1 cellular context compared by ENCODE assay signal in the genomic region with DNA sequence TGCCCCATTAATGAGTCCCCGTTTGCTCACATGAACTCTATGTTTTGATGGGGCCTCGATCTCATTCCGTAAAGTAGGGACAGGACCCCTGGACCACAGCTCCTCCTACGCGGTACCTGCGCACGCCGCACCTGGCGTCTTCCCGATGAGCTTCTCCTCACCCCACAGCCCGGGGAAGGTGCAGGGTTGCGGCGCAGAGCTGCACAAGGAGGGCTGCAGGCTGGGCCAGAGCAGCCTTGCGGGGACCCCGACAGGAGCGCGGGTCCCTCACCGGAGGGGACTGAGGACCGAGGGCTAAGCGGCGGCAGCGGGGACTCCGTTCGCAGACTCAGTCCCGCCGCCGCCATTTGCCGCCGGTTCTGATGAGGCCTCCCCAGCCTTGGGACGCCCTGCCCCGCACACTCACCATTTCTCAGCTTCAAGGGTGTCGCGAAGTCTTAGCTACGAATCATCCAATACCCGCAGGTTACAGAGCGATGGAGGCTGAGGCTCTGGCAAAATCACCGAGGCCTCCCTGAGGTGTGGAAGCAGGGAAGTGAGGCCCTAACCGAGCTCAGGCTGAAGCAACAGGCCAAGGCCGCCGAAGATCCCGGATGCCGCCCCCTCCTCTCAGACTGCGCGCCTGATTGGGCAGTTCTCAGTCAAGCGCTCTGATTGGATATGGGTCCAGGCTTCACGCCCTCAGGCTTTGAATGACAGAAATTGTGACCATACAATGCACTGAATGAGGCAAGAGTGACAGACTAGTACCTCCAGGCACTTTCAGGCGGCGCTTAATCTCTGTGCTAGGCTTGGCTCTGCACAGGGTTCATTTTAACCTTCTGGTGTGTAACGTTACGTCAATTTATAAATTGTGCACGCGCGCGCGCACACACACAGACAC.
TF ChIP-seq lines count a peak whose summit lies in the region.

No MANE protein-coding gene starts in this region.

TF ChIP-seq in H1, 55 proteins besides CTCF, POLR2A, EP300 and RAD21:
- TF ChIP-seq HDAC2 (IDR thresholded peaks at IDR 0.05; ENCODE audit: borderline replicate concordance in 1 of 2, low read depth in 2 of 2, low read length in 2 of 2) (no peak), SAP30 (IDR thresholded peaks at IDR 0.05; ENCODE audit: insufficient read depth, insufficient replicate concordance, low read length) (no peak), KDM4A (IDR thresholded peaks at IDR 0.05; ENCODE audit: low read depth, low read length, severe bottlenecking) (no peak), SP1 (IDR thresholded peaks at IDR 0.05; ENCODE audit: low read depth, low read length) (peak; percentile 99), TBP (IDR thresholded peaks at IDR 0.05; ENCODE audit: low read depth, low read length) (peak; percentile 95), GABPA (IDR thresholded peaks at IDR 0.05; ENCODE audit: borderline replicate concordance, insufficient read depth, low read length) (no peak), JUND (IDR thresholded peaks at IDR 0.05; ENCODE audit: low read length) (no peak), GTF2F1 (IDR thresholded peaks at IDR 0.05; ENCODE audit: borderline replicate concordance, low read depth, low read length) (peak; percentile 87; the same call in 1 of the 2 replicates), CEBPB (IDR thresholded peaks at IDR 0.05; ENCODE audit: low read depth, low read length) (no peak), YY1 (IDR thresholded peaks at IDR 0.05; ENCODE audit: low read depth, low read length) (peak; percentile 88), SIRT6 (IDR thresholded peaks at IDR 0.05; ENCODE audit: low read length) (no peak), MAFK (IDR thresholded peaks at IDR 0.05; ENCODE audit: low read depth, low read length) (no peak), SRF (IDR thresholded peaks at IDR 0.05; ENCODE audit: low read depth, low read length) (no peak), BACH1 (IDR thresholded peaks at IDR 0.05; ENCODE audit: low read length) (no peak), SIN3A (conservative IDR thresholded peaks at IDR 0.05 in 1 of 2, IDR thresholded peaks at IDR 0.05 in 1 of 2; ENCODE audit: low read depth in 1 of 2, low read length in 2 of 2) (peak; percentile 13 to 73; a peak in 1 of 4 replicates), SIX5 (IDR thresholded peaks at IDR 0.05; ENCODE audit: low read depth, low read length) (no peak), BRCA1 (IDR thresholded peaks at IDR 0.05; ENCODE audit: low read depth, low read length) (no peak), NRF1 (IDR thresholded peaks at IDR 0.05; ENCODE audit: low read depth, low read length) (no peak), PHF8 (conservative IDR thresholded peaks at IDR 0.05; ENCODE audit: low read depth, low read length) (peak; percentile 97), RFX5 (IDR thresholded peaks at IDR 0.05; ENCODE audit: borderline replicate concordance, low read depth, low read length) (no peak), TEAD4 (IDR thresholded peaks at IDR 0.05; ENCODE audit: low read depth, low read length) (no peak), CREB1 (IDR thresholded peaks at IDR 0.05) (0 out of 2 replicates have a peak, but pooled peaks have one; percentile 29), ASH2L (IDR thresholded peaks at IDR 0.05; ENCODE audit: low read length) (peak; percentile 88), TCF12 (IDR thresholded peaks at IDR 0.05; ENCODE audit: low read depth, low read length) (no peak), TAF1 (IDR thresholded peaks at IDR 0.05; ENCODE audit: low read depth, low read length) (peak; percentile 99), CHD1 (IDR thresholded peaks at IDR 0.05; ENCODE audit: low read depth, low read length) (no peak), CBX8 (IDR thresholded peaks at IDR 0.05; ENCODE audit: borderline replicate concordance, low read depth, low read length) (no peak), KDM5A (IDR thresholded peaks at IDR 0.05; ENCODE audit: low read length) (no peak), JUN (IDR thresholded peaks at IDR 0.05; ENCODE audit: low read depth, low read length) (no peak), SP4 (IDR thresholded peaks at IDR 0.05; ENCODE audit: low read length) (peak; percentile 98), POU5F1 (IDR thresholded peaks at IDR 0.05; ENCODE audit: low read depth, low read length) (no peak), RNF2 (IDR thresholded peaks at IDR 0.05; ENCODE audit: borderline replicate concordance, low read depth, low read length, missing control alignments, poor library complexity, severe bottlenecking) (no peak), RXRA (IDR thresholded peaks at IDR 0.05; ENCODE audit: insufficient read depth, low read depth, low read length) (no peak), FOSL1 (IDR thresholded peaks at IDR 0.05; ENCODE audit: insufficient read depth, low read depth, low read length) (no peak), CTBP2 (IDR thresholded peaks at IDR 0.05; ENCODE audit: borderline replicate concordance, insufficient read depth, insufficient read length, low read length) (no peak), POLR2AphosphoS5 (IDR thresholded peaks at IDR 0.05; ENCODE audit: low read depth, low read length) (peak; percentile 98), ZNF274 (IDR thresholded peaks at IDR 0.05; ENCODE audit: borderline replicate concordance, extremely low read depth, low read length) (no peak), EGR1 (IDR thresholded peaks at IDR 0.05; ENCODE audit: borderline replicate concordance, low read depth, low read length) (peak; percentile 11; the same call in 1 of the 2 replicates), BCL11A (IDR thresholded peaks at IDR 0.05; ENCODE audit: low read depth in 2 of 2, low read length in 2 of 2) (no peak), KDM1A (IDR thresholded peaks at IDR 0.05; ENCODE audit: borderline replicate concordance, low read length) (no peak), TAF7 (optimal IDR thresholded peaks at IDR 0.05; ENCODE audit: borderline replicate concordance, low read depth, low read length) (peak; percentile 95), HDAC6 (IDR thresholded peaks at IDR 0.05; ENCODE audit: low read depth, low read length) (no peak), EZH2 (IDR thresholded peaks at IDR 0.05; ENCODE audit: low read depth, low read length, severe bottlenecking) (no peak), CBX5 (IDR thresholded peaks at IDR 0.05; ENCODE audit: low read depth, low read length) (no peak), NANOG (IDR thresholded peaks at IDR 0.05; ENCODE audit: insufficient read depth, low read depth, low read length, poor library complexity, severe bottlenecking) (no peak), SUZ12 (IDR thresholded peaks at IDR 0.05; ENCODE audit: low read length) (no peak), CHD2 (IDR thresholded peaks at IDR 0.05; ENCODE audit: low read length) (peak; percentile 92), RBBP5 (IDR thresholded peaks at IDR 0.05; ENCODE audit: borderline replicate concordance, low read depth, low read length) (peak; percentile 42), SP2 (IDR thresholded peaks at IDR 0.05; ENCODE audit: low read length) (peak; percentile 92)
- TF ChIP-seq, protein P1, sequence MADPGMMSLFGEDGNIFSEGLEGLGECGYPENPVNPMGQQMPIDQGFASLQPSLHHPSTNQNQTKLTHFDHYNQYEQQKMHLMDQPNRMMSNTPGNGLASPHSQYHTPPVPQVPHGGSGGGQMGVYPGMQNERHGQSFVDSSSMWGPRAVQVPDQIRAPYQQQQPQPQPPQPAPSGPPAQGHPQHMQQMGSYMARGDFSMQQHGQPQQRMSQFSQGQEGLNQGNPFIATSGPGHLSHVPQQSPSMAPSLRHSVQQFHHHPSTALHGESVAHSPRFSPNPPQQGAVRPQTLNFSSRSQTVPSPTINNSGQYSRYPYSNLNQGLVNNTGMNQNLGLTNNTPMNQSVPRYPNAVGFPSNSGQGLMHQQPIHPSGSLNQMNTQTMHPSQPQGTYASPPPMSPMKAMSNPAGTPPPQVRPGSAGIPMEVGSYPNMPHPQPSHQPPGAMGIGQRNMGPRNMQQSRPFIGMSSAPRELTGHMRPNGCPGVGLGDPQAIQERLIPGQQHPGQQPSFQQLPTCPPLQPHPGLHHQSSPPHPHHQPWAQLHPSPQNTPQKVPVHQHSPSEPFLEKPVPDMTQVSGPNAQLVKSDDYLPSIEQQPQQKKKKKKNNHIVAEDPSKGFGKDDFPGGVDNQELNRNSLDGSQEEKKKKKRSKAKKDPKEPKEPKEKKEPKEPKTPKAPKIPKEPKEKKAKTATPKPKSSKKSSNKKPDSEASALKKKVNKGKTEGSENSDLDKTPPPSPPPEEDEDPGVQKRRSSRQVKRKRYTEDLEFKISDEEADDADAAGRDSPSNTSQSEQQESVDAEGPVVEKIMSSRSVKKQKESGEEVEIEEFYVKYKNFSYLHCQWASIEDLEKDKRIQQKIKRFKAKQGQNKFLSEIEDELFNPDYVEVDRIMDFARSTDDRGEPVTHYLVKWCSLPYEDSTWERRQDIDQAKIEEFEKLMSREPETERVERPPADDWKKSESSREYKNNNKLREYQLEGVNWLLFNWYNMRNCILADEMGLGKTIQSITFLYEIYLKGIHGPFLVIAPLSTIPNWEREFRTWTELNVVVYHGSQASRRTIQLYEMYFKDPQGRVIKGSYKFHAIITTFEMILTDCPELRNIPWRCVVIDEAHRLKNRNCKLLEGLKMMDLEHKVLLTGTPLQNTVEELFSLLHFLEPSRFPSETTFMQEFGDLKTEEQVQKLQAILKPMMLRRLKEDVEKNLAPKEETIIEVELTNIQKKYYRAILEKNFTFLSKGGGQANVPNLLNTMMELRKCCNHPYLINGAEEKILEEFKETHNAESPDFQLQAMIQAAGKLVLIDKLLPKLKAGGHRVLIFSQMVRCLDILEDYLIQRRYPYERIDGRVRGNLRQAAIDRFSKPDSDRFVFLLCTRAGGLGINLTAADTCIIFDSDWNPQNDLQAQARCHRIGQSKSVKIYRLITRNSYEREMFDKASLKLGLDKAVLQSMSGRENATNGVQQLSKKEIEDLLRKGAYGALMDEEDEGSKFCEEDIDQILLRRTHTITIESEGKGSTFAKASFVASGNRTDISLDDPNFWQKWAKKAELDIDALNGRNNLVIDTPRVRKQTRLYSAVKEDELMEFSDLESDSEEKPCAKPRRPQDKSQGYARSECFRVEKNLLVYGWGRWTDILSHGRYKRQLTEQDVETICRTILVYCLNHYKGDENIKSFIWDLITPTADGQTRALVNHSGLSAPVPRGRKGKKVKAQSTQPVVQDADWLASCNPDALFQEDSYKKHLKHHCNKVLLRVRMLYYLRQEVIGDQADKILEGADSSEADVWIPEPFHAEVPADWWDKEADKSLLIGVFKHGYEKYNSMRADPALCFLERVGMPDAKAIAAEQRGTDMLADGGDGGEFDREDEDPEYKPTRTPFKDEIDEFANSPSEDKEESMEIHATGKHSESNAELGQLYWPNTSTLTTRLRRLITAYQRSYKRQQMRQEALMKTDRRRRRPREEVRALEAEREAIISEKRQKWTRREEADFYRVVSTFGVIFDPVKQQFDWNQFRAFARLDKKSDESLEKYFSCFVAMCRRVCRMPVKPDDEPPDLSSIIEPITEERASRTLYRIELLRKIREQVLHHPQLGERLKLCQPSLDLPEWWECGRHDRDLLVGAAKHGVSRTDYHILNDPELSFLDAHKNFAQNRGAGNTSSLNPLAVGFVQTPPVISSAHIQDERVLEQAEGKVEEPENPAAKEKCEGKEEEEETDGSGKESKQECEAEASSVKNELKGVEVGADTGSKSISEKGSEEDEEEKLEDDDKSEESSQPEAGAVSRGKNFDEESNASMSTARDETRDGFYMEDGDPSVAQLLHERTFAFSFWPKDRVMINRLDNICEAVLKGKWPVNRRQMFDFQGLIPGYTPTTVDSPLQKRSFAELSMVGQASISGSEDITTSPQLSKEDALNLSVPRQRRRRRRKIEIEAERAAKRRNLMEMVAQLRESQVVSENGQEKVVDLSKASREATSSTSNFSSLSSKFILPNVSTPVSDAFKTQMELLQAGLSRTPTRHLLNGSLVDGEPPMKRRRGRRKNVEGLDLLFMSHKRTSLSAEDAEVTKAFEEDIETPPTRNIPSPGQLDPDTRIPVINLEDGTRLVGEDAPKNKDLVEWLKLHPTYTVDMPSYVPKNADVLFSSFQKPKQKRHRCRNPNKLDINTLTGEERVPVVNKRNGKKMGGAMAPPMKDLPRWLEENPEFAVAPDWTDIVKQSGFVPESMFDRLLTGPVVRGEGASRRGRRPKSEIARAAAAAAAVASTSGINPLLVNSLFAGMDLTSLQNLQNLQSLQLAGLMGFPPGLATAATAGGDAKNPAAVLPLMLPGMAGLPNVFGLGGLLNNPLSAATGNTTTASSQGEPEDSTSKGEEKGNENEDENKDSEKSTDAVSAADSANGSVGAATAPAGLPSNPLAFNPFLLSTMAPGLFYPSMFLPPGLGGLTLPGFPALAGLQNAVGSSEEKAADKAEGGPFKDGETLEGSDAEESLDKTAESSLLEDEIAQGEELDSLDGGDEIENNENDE (IDR thresholded peaks at IDR 0.05; ENCODE audit: insufficient replicate concordance, low read length) = no peak
- TF ChIP-seq, protein P2, sequence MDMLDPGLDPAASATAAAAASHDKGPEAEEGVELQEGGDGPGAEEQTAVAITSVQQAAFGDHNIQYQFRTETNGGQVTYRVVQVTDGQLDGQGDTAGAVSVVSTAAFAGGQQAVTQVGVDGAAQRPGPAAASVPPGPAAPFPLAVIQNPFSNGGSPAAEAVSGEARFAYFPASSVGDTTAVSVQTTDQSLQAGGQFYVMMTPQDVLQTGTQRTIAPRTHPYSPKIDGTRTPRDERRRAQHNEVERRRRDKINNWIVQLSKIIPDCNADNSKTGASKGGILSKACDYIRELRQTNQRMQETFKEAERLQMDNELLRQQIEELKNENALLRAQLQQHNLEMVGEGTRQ (IDR thresholded peaks at IDR 0.05; ENCODE audit: low read length) = no peak
- TF ChIP-seq, protein P3, sequence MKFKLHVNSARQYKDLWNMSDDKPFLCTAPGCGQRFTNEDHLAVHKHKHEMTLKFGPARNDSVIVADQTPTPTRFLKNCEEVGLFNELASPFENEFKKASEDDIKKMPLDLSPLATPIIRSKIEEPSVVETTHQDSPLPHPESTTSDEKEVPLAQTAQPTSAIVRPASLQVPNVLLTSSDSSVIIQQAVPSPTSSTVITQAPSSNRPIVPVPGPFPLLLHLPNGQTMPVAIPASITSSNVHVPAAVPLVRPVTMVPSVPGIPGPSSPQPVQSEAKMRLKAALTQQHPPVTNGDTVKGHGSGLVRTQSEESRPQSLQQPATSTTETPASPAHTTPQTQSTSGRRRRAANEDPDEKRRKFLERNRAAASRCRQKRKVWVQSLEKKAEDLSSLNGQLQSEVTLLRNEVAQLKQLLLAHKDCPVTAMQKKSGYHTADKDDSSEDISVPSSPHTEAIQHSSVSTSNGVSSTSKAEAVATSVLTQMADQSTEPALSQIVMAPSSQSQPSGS (IDR thresholded peaks at IDR 0.05; ENCODE audit: low read length) = no peak
- TF ChIP-seq, protein P4, sequence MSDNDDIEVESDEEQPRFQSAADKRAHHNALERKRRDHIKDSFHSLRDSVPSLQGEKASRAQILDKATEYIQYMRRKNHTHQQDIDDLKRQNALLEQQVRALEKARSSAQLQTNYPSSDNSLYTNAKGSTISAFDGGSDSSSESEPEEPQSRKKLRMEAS (IDR thresholded peaks at IDR 0.05) = peak; percentile 19; the same call in 1 of the 2 replicates
- TF ChIP-seq, protein P5, sequence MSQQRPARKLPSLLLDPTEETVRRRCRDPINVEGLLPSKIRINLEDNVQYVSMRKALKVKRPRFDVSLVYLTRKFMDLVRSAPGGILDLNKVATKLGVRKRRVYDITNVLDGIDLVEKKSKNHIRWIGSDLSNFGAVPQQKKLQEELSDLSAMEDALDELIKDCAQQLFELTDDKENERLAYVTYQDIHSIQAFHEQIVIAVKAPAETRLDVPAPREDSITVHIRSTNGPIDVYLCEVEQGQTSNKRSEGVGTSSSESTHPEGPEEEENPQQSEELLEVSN (IDR thresholded peaks at IDR 0.05) = peak; percentile 45; the same call in 1 of the 2 replicates
- TF ChIP-seq, protein P6, sequence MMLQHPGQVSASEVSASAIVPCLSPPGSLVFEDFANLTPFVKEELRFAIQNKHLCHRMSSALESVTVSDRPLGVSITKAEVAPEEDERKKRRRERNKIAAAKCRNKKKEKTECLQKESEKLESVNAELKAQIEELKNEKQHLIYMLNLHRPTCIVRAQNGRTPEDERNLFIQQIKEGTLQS (IDR thresholded peaks at IDR 0.05; ENCODE audit: insufficient read depth, low read depth, low read length) = no peak
